Comparison of ENCODE assay signal across 8 cellular contexts in genomic region chr19:18152444-18152816, GRCh38. TPM values are rescaled to one million over a fixed set of nuclear protein-coding genes. Genes with fewer than 3 reads are reported as not detected.
DNase-seq lines count a peak whose midpoint lies in the region; ATAC-seq and TF ChIP-seq lines count a peak whose summit lies in the region.

No MANE protein-coding gene starts in this region.

- peaks cover 27% of the 10 kb centered on the region for H3K36me3 ChIP-seq in OCI-LY7 (ENCODE audit: insufficient read depth, low read length)

- POLR2A ChIA-PET in OCI-LY7 (lab: Charles Lee), result no interaction called here

- H3K79me2 ChIP-seq in OCI-LY7 (ENCODE audit: insufficient read depth, low read depth, low read length), result peaks cover 3% of the 10 kb centered on the region; the same call in 1 of the 2 replicates

- CTCF ChIA-PET in OCI-LY7 (lab: Charles Lee; ENCODE audit: unreplicated experiment), result no interaction called here

- H3K4me2 ChIP-seq in OCI-LY7 (ENCODE audit: low read length), result peak overlapping the region; percentile 94

- peaks cover 27% of the 10 kb centered on the region for H3K4me1 ChIP-seq in OCI-LY7 (ENCODE audit: insufficient read depth, low read length, poor library complexity, severe bottlenecking)

- peak overlapping the region; percentile 82 for H3K4me3 ChIP-seq in OCI-LY7 (ENCODE audit: low read depth, low read length, poor library complexity, severe bottlenecking)

- H2AFZ ChIP-seq in OCI-LY7 (ENCODE audit: low read length), result peak overlapping the region; percentile 58; the same call in 1 of the 2 replicates

- peak overlapping the region; percentile 90 for H3K27ac ChIP-seq in OCI-LY7 (ENCODE audit: low read depth, low read length, poor library complexity, severe bottlenecking)

- H4K20me1 ChIP-seq in OCI-LY7 (ENCODE audit: insufficient read depth, low read length), result no peaks in the 10 kb centered on the region

- no TSS peak for BruUV-seq in OCI-LY7 (replicated peaks; lab: Mats Ljungman, UMichigan)

- TF ChIP-seq POLR2A in erythroblast (IDR thresholded peaks at IDR 0.05; ENCODE audit: low read length), result no peak

- ATAC-seq in GM21528 (IDR thresholded peaks at IDR 0.05; ENCODE audit: low FRiP score, unreplicated experiment), result peak; percentile 62

- peak; percentile 88 for TF ChIP-seq CTCF in OCI-LY7 (conservative IDR thresholded peaks at IDR 0.05; ENCODE audit: low read length)

- H3K9me2 ChIP-seq in OCI-LY7 (ENCODE audit: insufficient read depth, low read length), result no peaks in the 10 kb centered on the region

- no peaks in the 10 kb centered on the region for H3K9me3 ChIP-seq in OCI-LY7 (ENCODE audit: low read length)

- intact Hi-C loops in OCI-LY7 (cut with micrococcal nuclease; ENCODE audit: unreplicated experiment), result loop anchor here (2.0 to 5.0 kb wide), 2 partner anchors 34 to 145 kb away; partner anchors contain the start of gene ARRDC2

- DNase-seq in DMS153 treated with DMSO at 0.1 percent for 48 hours (lab: John Stamatoyannopoulos, UW; ENCODE audit: unreplicated experiment) (peak; percentile 90), HuH-7.5 (ENCODE audit: low spot score) (peak; percentile 100), OCI-LY7 (ENCODE audit: low spot score) (peak; percentile 100), activated T-cell treated with anti-CD3 and anti-CD28 coated beads for 48 hours (ENCODE audit: low read depth) (peak; percentile 97), erythroblast (lab: John Stamatoyannopoulos, UW) (peak; percentile 97 to 98), mucosa of gallbladder (ENCODE audit: low spot score) (peak; percentile 99)
- peak; percentile 86 to 91 for DNase-seq in stimulated activated CD8-positive, alpha-beta memory T cell treated with anti-CD3 and anti-CD28 coated beads, Interleukin-4, amount 100 ng/mL, for 4 hours (ENCODE audit: low read depth in 2 of 2, low spot score in 1 of 2)

RNA-seq across cellular contexts. Expression of gene PIK3R2, which starts 0.5 kb away (rescaled TPM):
- 1.6 and 3.2 TPM in 2 replicates for total RNA-seq in OCI-LY7 (2014; rRNA removed; shearing (Covaris generic))
- total RNA-seq in OCI-LY7 (2022) (20.5 and 30.0 TPM in 2 replicates), mucosa of gallbladder (74.2 TPM)

RNA-seq across cellular contexts. Expression of gene IFI30, which starts 21.2 kb away (rescaled TPM):
- total RNA-seq in OCI-LY7 (2014; rRNA removed; shearing (Covaris generic)), result 141 and 195 TPM in 2 replicates
- 117 and 170 TPM in 2 replicates for total RNA-seq in OCI-LY7 (2022)
- 44.7 TPM for total RNA-seq in mucosa of gallbladder

RNA-seq across cellular contexts. Expression of gene MPV17L2, which starts 40.6 kb away (rescaled TPM):
- total RNA-seq in OCI-LY7 (2014; rRNA removed; shearing (Covaris generic)), result 21.9 and 23.7 TPM in 2 replicates
- total RNA-seq in OCI-LY7 (2022) (18.1 and 22.6 TPM in 2 replicates), mucosa of gallbladder (9.3 TPM)

RNA-seq across cellular contexts. Expression of gene RAB3A, which starts 51.4 kb away (rescaled TPM):
- 2.9 and 4.9 TPM in 2 replicates for total RNA-seq in OCI-LY7 (2014; rRNA removed; shearing (Covaris generic))
- total RNA-seq in OCI-LY7 (2022) (6.9 and 8.6 TPM in 2 replicates), mucosa of gallbladder (5.5 TPM)

RNA-seq across cellular contexts. Expression of gene MAST3, which starts 54.9 kb away (rescaled TPM):
- total RNA-seq in OCI-LY7 (2014; rRNA removed; shearing (Covaris generic)), result 14.3 and 14.8 TPM in 2 replicates
- total RNA-seq in OCI-LY7 (2022) (31.0 and 31.4 TPM in 2 replicates), mucosa of gallbladder (24.5 TPM)

Comparison
In these comparisons a context has a peak if more than half of its experiments do, and no peak if none do; other contexts are left out.
1. Peak in every context shown above with its lines: DNase-seq, ATAC-seq, H3K4me3 ChIP-seq and H3K27ac ChIP-seq.